Comparison of ENCODE assay signal across 1 cellular context in genomic region chr11:57742087-57742452, GRCh38.
TF ChIP-seq lines count a peak whose summit lies in the region.

No MANE protein-coding gene starts in this region.

TF ChIP-seq in A549, 52 proteins besides CTCF, POLR2A, EP300 and RAD21 (continued from another document):
- TF ChIP-seq ZSCAN20 (CRISPR knock-in tag; IDR thresholded peaks at IDR 0.05) (no peak), E2F6 (IDR thresholded peaks at IDR 0.05; ENCODE audit: borderline replicate concordance, low read depth) (no peak), ZC3H11A (IDR thresholded peaks at IDR 0.05) (no peak), CBX8 (IDR thresholded peaks at IDR 0.05) (no peak), ELK1 (IDR thresholded peaks at IDR 0.05; ENCODE audit: low read depth, low read length) (no peak), ESRRA (IDR thresholded peaks at IDR 0.05; ENCODE audit: borderline replicate concordance, low read length) (no peak), FOXS1 (CRISPR knock-in tag; IDR thresholded peaks at IDR 0.05) (no peak), JUN (IDR thresholded peaks at IDR 0.05) (no peak), RFX5 (IDR thresholded peaks at IDR 0.05) (no peak)
